9 cellular contexts compared by ENCODE assay signal in genomic region chr1:24735156-24735618, GRCh38. TPM values are rescaled to one million over a fixed set of nuclear protein-coding genes. Genes with fewer than 3 reads are reported as not detected.
DNase-seq lines count a peak whose midpoint lies in the region; ATAC-seq and TF ChIP-seq lines count a peak whose summit lies in the region.
"Had no signal": no experiment of that assay in that cellular context is flagged by ENCODE, and none has a peak within 500 bp of the region (broad histone marks: within the 10 kb centered on the region; RNA-seq: fewer than 3 reads in every experiment).

No MANE protein-coding gene starts in this region.

- no peaks in the 10 kb centered on the region for H3K9me2 ChIP-seq in Loucy (replicated peaks; ENCODE audit: low read depth, low read length)

- WGBS in upper lobe of left lung, 2 donors: 70 to 79% methylated on average over 8 of the region's 8 CpGs

- H3K36me3 ChIP-seq in Loucy (ENCODE audit: insufficient read depth, low read length): no peaks in the 10 kb centered on the region
- H3K36me3 ChIP-seq in muscle layer of colon (ENCODE audit: insufficient read depth, low read length): no peaks in the 10 kb centered on the region
- no peaks in the 10 kb centered on the region for H3K36me3 ChIP-seq in upper lobe of left lung
- H3K36me3 ChIP-seq: Peyer's patch had no signal

- intact Hi-C loops in dorsolateral prefrontal cortex (cut with DNase I): no loop called here
- intact Hi-C loops in head of caudate nucleus (cut with DNase I): no loop called here

- peaks cover 4% of the 10 kb centered on the region for H3K4me1 ChIP-seq in Loucy (ENCODE audit: insufficient read depth, low read length, poor library complexity, severe bottlenecking)
- H3K4me1 ChIP-seq in muscle layer of colon (ENCODE audit: insufficient read depth, low read length): peaks cover 23% of the 10 kb centered on the region
- H3K4me1 ChIP-seq in upper lobe of left lung: peaks cover 17 to 43% (median 37%) of the 10 kb centered on the region in 4 donors

- peak overlapping the region in 54 of 59 donors; percentile 1 to 86 (median 70) for H3K27ac ChIP-seq in dorsolateral prefrontal cortex
- H3K27ac ChIP-seq in muscle layer of colon (ENCODE audit: low read depth, low read length): peak overlapping the region; percentile 30
- H3K27ac ChIP-seq in upper lobe of left lung: peak overlapping the region; percentile 39 to 74 (median 72)

- no peak overlapping the region for H3K4me2 ChIP-seq in Loucy (ENCODE audit: low read depth, low read length, poor library complexity, severe bottlenecking)

- TF ChIP-seq POLR2A in upper lobe of left lung (IDR thresholded peaks at IDR 0.05): no peak

- TF ChIP-seq CTCF in Loucy (conservative IDR thresholded peaks at IDR 0.05; ENCODE audit: low read length) (no peak), dorsolateral prefrontal cortex (IDR thresholded peaks at IDR 0.05 in 54 of 56, conservative IDR thresholded peaks at IDR 0.05 in 2 of 56; ENCODE audit: low read depth in 1 of 56, partially characterized antibody in 56 of 56) (no peak), upper lobe of left lung (IDR thresholded peaks at IDR 0.05) (no peak)

- no peak overlapping the region for H3K9ac ChIP-seq in Loucy (ENCODE audit: low read depth, low read length, poor library complexity, severe bottlenecking)
- H3K9ac ChIP-seq in muscle layer of colon (ENCODE audit: low read length): no peak overlapping the region

- H2AFZ ChIP-seq in Loucy (ENCODE audit: low read length): peak overlapping the region; percentile 59

- DNase-seq in dorsolateral prefrontal cortex (no peak), upper lobe of left lung (no peak), head of caudate nucleus (no peak), cerebellar nuclear complex (lab: John Stamatoyannopoulos, UW) (no peak)
- DNase-seq: naive thymus-derived CD4-positive, alpha-beta T cell; Peyer's patch had no signal

- H3K4me3 ChIP-seq in Loucy (ENCODE audit: low read length, poor library complexity, severe bottlenecking) (no peak overlapping the region), dorsolateral prefrontal cortex (peak overlapping the region in 1 of 59 donors; percentile 26), muscle layer of colon (ENCODE audit: low read depth in 1 of 2, low read length in 2 of 2) (no peak overlapping the region), upper lobe of left lung (no peak overlapping the region)
- H3K4me3 ChIP-seq: Peyer's patch had no signal

- TF ChIP-seq EP300 in upper lobe of left lung (IDR thresholded peaks at IDR 0.05): no peak

- no peaks in the 10 kb centered on the region for H3K9me3 ChIP-seq in Loucy (ENCODE audit: insufficient read depth, low read depth, low read length)
- no peaks in the 10 kb centered on the region for H3K9me3 ChIP-seq in muscle layer of colon (ENCODE audit: low read length)
- H3K9me3 ChIP-seq in upper lobe of left lung: no peaks in the 10 kb centered on the region
- H3K9me3 ChIP-seq: Peyer's patch had no signal

- H4K20me1 ChIP-seq in Loucy (ENCODE audit: insufficient read depth, low read length, poor library complexity, severe bottlenecking): no peaks in the 10 kb centered on the region

- no peaks in the 10 kb centered on the region for H3F3A ChIP-seq in Loucy (ENCODE audit: low read depth)

- no peaks in the 10 kb centered on the region for H3K79me2 ChIP-seq in Loucy (ENCODE audit: insufficient read depth, low read length)

- ATAC-seq in upper lobe of left lung (ENCODE audit: low FRiP score in 2 of 2) (no peak), HG03432 (IDR thresholded peaks at IDR 0.05; ENCODE audit: unreplicated experiment) (no peak)
- ATAC-seq: naive thymus-derived CD4-positive, alpha-beta T cell had no signal

- H3K27me3 ChIP-seq in Loucy (ENCODE audit: insufficient read depth, low read length, poor library complexity, severe bottlenecking): no peaks in the 10 kb centered on the region
- no peaks in the 10 kb centered on the region for H3K27me3 ChIP-seq in dorsolateral prefrontal cortex
- no peaks in the 10 kb centered on the region for H3K27me3 ChIP-seq in muscle layer of colon (ENCODE audit: control insufficient read depth in 1 of 2, insufficient read depth in 2 of 2, low read length in 2 of 2)
- H3K27me3 ChIP-seq in upper lobe of left lung: no peaks in the 10 kb centered on the region
- H3K27me3 ChIP-seq: Peyer's patch had no signal

RNA-seq across cellular contexts. Expression of gene CLIC4, which starts 10.1 kb away (rescaled TPM):
- total RNA-seq in dorsolateral prefrontal cortex: 100 to 1,000 TPM in 39 of 120 experiments, 10 to 100 TPM in 81; 39.8 to 251 (median 85.5) TPM
- 100 to 1,000 TPM in 4 of 6 donors, 10 to 100 TPM in 2; 44.0 to 234 (median 147) TPM for total RNA-seq in upper lobe of left lung
